ENCODE assay signal across 19 cellular contexts in the genomic region with DNA sequence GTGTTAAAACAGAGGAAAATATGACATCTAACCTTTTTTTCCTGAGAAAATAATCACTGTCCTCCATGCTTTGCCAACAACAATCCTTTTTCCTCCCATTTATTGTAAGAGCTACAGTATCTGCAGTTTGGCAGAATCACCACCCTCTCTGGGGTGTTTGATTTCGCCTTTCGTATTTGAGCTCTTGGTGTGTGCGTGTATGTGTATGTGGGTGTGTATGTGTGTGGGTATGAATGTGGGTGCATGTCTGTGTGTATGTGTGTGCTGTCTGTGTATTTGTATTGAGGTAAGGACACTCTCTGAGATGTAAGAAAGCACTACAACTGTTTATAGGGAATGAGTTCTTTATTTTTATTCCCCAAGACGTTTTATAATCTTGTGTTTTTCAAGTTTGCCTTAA.
"Had no signal": no experiment of that assay in that cellular context is flagged by ENCODE, and none has a peak within 500 bp of the region (broad histone marks: within the 10 kb centered on the region; RNA-seq: fewer than 3 reads in every experiment).

No MANE protein-coding gene starts in this region.

- H3K27ac ChIP-seq: epithelial cell of prostate, left ventricle myocardium inferior, spleen, WERI-Rb-1 had no signal

- H3K9me3 ChIP-seq: left ventricle myocardium inferior, spleen had no signal

- H3K27me3 ChIP-seq: spleen had no signal

- H3K27ac Mint-ChIP-seq: activated CD4-positive, alpha-beta T cell treated with anti-CD3 and anti-CD28 coated beads for 36 hours; activated CD8-positive, alpha-beta T cell treated with anti-CD3 and anti-CD28 coated beads for 36 hours; activated naive CD8-positive, alpha-beta T cell treated with anti-CD3 and anti-CD28 coated beads, Interleukin-2, amount 10 ng/mL, durations not matched to agents 7 days and 5 days; stimulated activated naive B cell treated with anti-CD40 and anti-IgM and Interleukin-4, amounts not matched to agents 10 μg/mL and 1 μg/mL and 100 μg/mL, for 72 hours had no signal

- H3K4me1 Mint-ChIP-seq: activated CD4-positive, alpha-beta T cell treated with anti-CD3 and anti-CD28 coated beads for 36 hours; activated naive CD8-positive, alpha-beta T cell treated with anti-CD3 and anti-CD28 coated beads, Interleukin-2, amount 10 ng/mL, durations not matched to agents 7 days and 5 days; stimulated activated naive B cell treated with anti-CD40 and anti-IgM and Interleukin-4, amounts not matched to agents 10 μg/mL and 1 μg/mL and 100 μg/mL, for 72 hours had no signal

- H3K36me3 Mint-ChIP-seq: activated naive CD8-positive, alpha-beta T cell treated with anti-CD3 and anti-CD28 coated beads, Interleukin-2, amount 10 ng/mL, durations not matched to agents 7 days and 5 days; stimulated activated naive B cell treated with anti-CD40 and anti-IgM and Interleukin-4, amounts not matched to agents 10 μg/mL and 1 μg/mL and 100 μg/mL, for 72 hours had no signal

- DNase-seq: activated CD4-positive, alpha-beta T cell treated with anti-CD3 and anti-CD28 coated beads for 36 hours; activated CD8-positive, alpha-beta memory T cell treated with anti-CD3 and anti-CD28 coated beads, Interleukin-2, amount 50 U/mL, for 48 hours; activated CD8-positive, alpha-beta T cell treated with anti-CD3 and anti-CD28 coated beads for 36 hours; activated naive CD8-positive, alpha-beta T cell treated with anti-CD3 and anti-CD28 coated beads, Interleukin-2, amount 10 ng/mL, durations not matched to agents 7 days and 5 days; aorta; effector CD4-positive, alpha-beta T cell; kidney; left ventricle myocardium inferior; mesenchymal stem cell; posterior cingulate gyrus; spleen; stimulated activated CD4-positive, alpha-beta T cell treated with anti-CD3 and anti-CD28 coated beads, Interleukin-1b, Interleukin-23, amount 100 ng/mL, for 48 hours; stimulated activated naive B cell treated with anti-CD40 and anti-IgM and Interleukin-4, amounts not matched to agents 10 μg/mL and 1 μg/mL and 100 μg/mL, for 72 hours; T-helper 1 cell; WERI-Rb-1 had no signal

- FAIRE-seq: bronchial epithelial cell, colon, kidney had no signal

- H3K36me3 ChIP-seq: left ventricle myocardium inferior, spleen, WERI-Rb-1 had no signal

- H3K4me3 Mint-ChIP-seq: activated CD4-positive, alpha-beta T cell treated with anti-CD3 and anti-CD28 coated beads for 36 hours; activated CD8-positive, alpha-beta T cell treated with anti-CD3 and anti-CD28 coated beads for 36 hours; activated naive CD8-positive, alpha-beta T cell treated with anti-CD3 and anti-CD28 coated beads, Interleukin-2, amount 10 ng/mL, durations not matched to agents 7 days and 5 days; stimulated activated naive B cell treated with anti-CD40 and anti-IgM and Interleukin-4, amounts not matched to agents 10 μg/mL and 1 μg/mL and 100 μg/mL, for 72 hours had no signal

- H3K9me3 Mint-ChIP-seq: activated CD8-positive, alpha-beta T cell treated with anti-CD3 and anti-CD28 coated beads for 36 hours; activated naive CD8-positive, alpha-beta T cell treated with anti-CD3 and anti-CD28 coated beads, Interleukin-2, amount 10 ng/mL, durations not matched to agents 7 days and 5 days; stimulated activated naive B cell treated with anti-CD40 and anti-IgM and Interleukin-4, amounts not matched to agents 10 μg/mL and 1 μg/mL and 100 μg/mL, for 72 hours had no signal

- ATAC-seq: activated CD4-positive, alpha-beta T cell treated with anti-CD3 and anti-CD28 coated beads for 36 hours; activated CD8-positive, alpha-beta T cell treated with anti-CD3 and anti-CD28 coated beads for 36 hours; sciatic nerve; stimulated activated naive B cell treated with anti-CD40 and anti-IgM and Interleukin-4, amounts not matched to agents 10 μg/mL and 1 μg/mL and 100 μg/mL, for 72 hours had no signal

- H3K4me3 ChIP-seq: left ventricle myocardium inferior, spleen had no signal

- H3K4me1 ChIP-seq: left ventricle myocardium inferior, spleen had no signal
